ENCODE assay signal across 8 cellular contexts in genomic region chr7:100603697-100604077, GRCh38. TPM values are rescaled to one million over a fixed set of nuclear protein-coding genes. Genes with fewer than 3 reads are reported as not detected.
A peak's percentile ranks its signal among the peaks of the same experiment; 100 is the strongest.
DNase-seq lines count a peak whose midpoint lies in the region; ATAC-seq and TF ChIP-seq lines count a peak whose summit lies in the region.

No MANE protein-coding gene starts in this region.

- peak overlapping the region; percentile 75 for H3K4me3 Mint-ChIP-seq in activated naive CD4-positive, alpha-beta T cell treated with anti-CD3 and anti-CD28 coated beads for 36 hours

- no peaks in the 10 kb centered on the region for H3K27me3 Mint-ChIP-seq in activated naive CD4-positive, alpha-beta T cell treated with anti-CD3 and anti-CD28 coated beads for 36 hours (ENCODE audit: low read depth)

- H3K36me3 ChIP-seq in spleen: no peaks in the 10 kb centered on the region

- intact Hi-C loops in activated naive CD4-positive, alpha-beta T cell treated with anti-CD3 and anti-CD28 coated beads for 36 hours (cut with micrococcal nuclease): loop anchor here (1.0 to 2.0 kb wide), 5 partner anchors 9 to 249 kb away; partner anchors contain the start of genes FBXO24, LRCH4, MOSPD3 and SLC12A9
- intact Hi-C loops in spleen (cut with DNase I; ENCODE audit: low total_unique reads): no loop called here

- peaks cover 0 to 36% (median 0%) of the 10 kb centered on the region in 7 donors for H3K27me3 ChIP-seq in spleen (replicated peaks in 1 of 7)

- peak overlapping the region; percentile 46 to 88 (median 62) for H3K4me3 ChIP-seq in spleen

- peaks cover 12 to 42% (median 24%) of the 10 kb centered on the region in 6 donors for H3K4me1 ChIP-seq in spleen

- H3K27ac Mint-ChIP-seq in activated naive CD4-positive, alpha-beta T cell treated with anti-CD3 and anti-CD28 coated beads for 36 hours: peak overlapping the region; percentile 67

- WGBS in spleen, 5 donors: 16 to 33% (median 22%) methylated on average over 6 to 15 of the region's 15 CpGs

- no peak for TF ChIP-seq POLR2A in spleen (IDR thresholded peaks at IDR 0.05)

- CTCF ChIA-PET in activated naive CD4-positive, alpha-beta T cell treated with anti-CD3 and anti-CD28 coated beads for 36 hours (lab: Charles Lee): interaction anchor here (1.2 to 1.4 kb wide), 2 partner anchors 102 to 122 kb away, joined by 3 to 4 read pairs; partner anchors contain the start of gene POP7

- H3K9me3 ChIP-seq in spleen: no peaks in the 10 kb centered on the region

- H3K36me3 Mint-ChIP-seq in activated naive CD4-positive, alpha-beta T cell treated with anti-CD3 and anti-CD28 coated beads for 36 hours (ENCODE audit: low read depth): no peaks in the 10 kb centered on the region

- H3K9me3 Mint-ChIP-seq in activated naive CD4-positive, alpha-beta T cell treated with anti-CD3 and anti-CD28 coated beads for 36 hours: no peaks in the 10 kb centered on the region

- H3K4me1 Mint-ChIP-seq in activated naive CD4-positive, alpha-beta T cell treated with anti-CD3 and anti-CD28 coated beads for 36 hours (ENCODE audit: low read depth): peaks cover 12% of the 10 kb centered on the region

- ATAC-seq in HG03378 (IDR thresholded peaks at IDR 0.05; ENCODE audit: unreplicated experiment): no peak
- ATAC-seq in GM21423 (IDR thresholded peaks at IDR 0.05; ENCODE audit: unreplicated experiment): no peak

- DNase-seq in activated naive CD4-positive, alpha-beta T cell treated with anti-CD3 and anti-CD28 coated beads for 36 hours: no peak
- DNase-seq in activated naive CD4-positive, alpha-beta T cell treated with anti-CD3 and anti-CD28 coated beads, Interleukin-2, amount 50 U/mL, for 16 hours: no peak
- DNase-seq in hepatic stellate cell (ENCODE audit: low spot score) (peak; percentile 61), spleen (no peak), Kasumi-1 (lab: John Stamatoyannopoulos, UW) (no peak)

- TF ChIP-seq CTCF in VCaP (conservative IDR thresholded peaks at IDR 0.05) (no peak), spleen (IDR thresholded peaks at IDR 0.05 in 8 of 11, conservative IDR thresholded peaks at IDR 0.05 in 3 of 11) (no peak)

- H3K27ac ChIP-seq in VCaP (peak overlapping the region; percentile 59; the same call in 1 of the 2 replicates), spleen (peak overlapping the region in 7 of 8 donors; percentile 38 to 88 (median 73))

RNA-seq across cellular contexts. Expression of gene PCOLCE, which starts 1.5 kb away (rescaled TPM):
- 1 to 10 TPM; 5.8 to 6.8 TPM for total RNA-seq in activated naive CD4-positive, alpha-beta T cell treated with anti-CD3 and anti-CD28 coated beads for 36 hours
- 10 to 100 TPM in 6 of 7 donors, 1 to 10 TPM in 1; 7.1 to 31.4 (median 21.9) TPM for total RNA-seq in spleen
- 10 to 100 TPM; 29.0 to 38.7 (median 30.2) TPM for polyA plus RNA-seq in spleen

RNA-seq across cellular contexts. Expression of gene MOSPD3, which starts 8.7 kb away (rescaled TPM):
- 10 to 100 TPM; 12.3 to 13.0 TPM for total RNA-seq in activated naive CD4-positive, alpha-beta T cell treated with anti-CD3 and anti-CD28 coated beads for 36 hours
- 10 to 100 TPM; 13.4 to 20.4 (median 16.0) TPM for total RNA-seq in spleen
- 10 to 100 TPM; 11.2 to 16.8 (median 13.9) TPM for polyA plus RNA-seq in spleen

RNA-seq across cellular contexts. Expression of gene FBXO24, which starts 17.6 kb away (rescaled TPM):
- 1 to 10 TPM; 1.5 to 2.6 TPM for total RNA-seq in activated naive CD4-positive, alpha-beta T cell treated with anti-CD3 and anti-CD28 coated beads for 36 hours
- total RNA-seq in spleen: 1 to 10 TPM in 4 of 7 donors, under 1 TPM in 2, not detected in 1; 0.54 to 1.5 (median 1.2) TPM
- polyA plus RNA-seq in spleen: 1 to 10 TPM in 2 of 3 donors, under 1 TPM in 1; 0.67 to 1.6 (median 1.2) TPM

RNA-seq across cellular contexts. Expression of gene LRCH4, which starts 17.8 kb away (rescaled TPM):
- total RNA-seq in activated naive CD4-positive, alpha-beta T cell treated with anti-CD3 and anti-CD28 coated beads for 36 hours: 10 to 100 TPM; 78.0 to 81.2 TPM
- total RNA-seq in spleen: 100 to 1,000 TPM; 145 to 333 (median 186) TPM
- 100 to 1,000 TPM; 151 to 310 (median 269) TPM for polyA plus RNA-seq in spleen

RNA-seq across cellular contexts. Expression of gene SAP25, which starts 30.0 kb away (rescaled TPM):
- total RNA-seq in activated naive CD4-positive, alpha-beta T cell treated with anti-CD3 and anti-CD28 coated beads for 36 hours: 10 to 100 TPM; 13.7 to 15.7 TPM
- 10 to 100 TPM; 11.0 to 28.4 (median 21.1) TPM for total RNA-seq in spleen
- 10 to 100 TPM; 25.3 to 75.6 (median 50.6) TPM for polyA plus RNA-seq in spleen
